31 cellular contexts compared by ENCODE assay signal in the genomic region with DNA sequence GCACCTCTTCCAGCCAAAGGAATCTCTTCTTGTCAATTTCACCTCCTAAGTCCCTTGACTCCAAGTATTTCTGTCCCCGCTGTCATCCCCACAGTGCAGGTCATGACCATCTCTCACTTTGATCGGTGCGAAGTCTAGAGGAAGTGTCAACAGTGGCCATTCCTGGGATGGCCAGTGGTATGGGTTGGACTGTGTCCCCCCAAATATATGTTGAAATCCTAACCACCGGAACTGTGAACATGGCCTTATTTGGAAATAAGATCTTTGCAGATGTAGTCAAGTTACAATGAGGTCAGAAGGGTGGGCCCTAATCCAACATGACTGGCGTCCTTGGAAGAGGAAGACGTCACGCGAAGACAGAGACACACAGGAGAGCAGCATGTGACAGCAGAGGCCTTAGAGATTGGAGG.
"Had no signal": no experiment of that assay in that cellular context is flagged by ENCODE, and none has a peak within 500 bp of the region (broad histone marks: within the 10 kb centered on the region; RNA-seq: fewer than 3 reads in every experiment).

No MANE protein-coding gene starts in this region.

- DNase-seq: activated CD4-positive, alpha-beta T cell treated with anti-CD3 and anti-CD28 coated beads for 4 hours; activated CD4-positive, alpha-beta T cell treated with anti-CD3 and anti-CD28 coated beads, Interleukin-2, amount 50 U/mL, for 4 hours; activated effector memory CD4-positive, alpha-beta T cell treated with Interleukin-2 at 50 U/mL for 16 hours; activated naive CD4-positive, alpha-beta T cell treated with Interleukin-2 at 50 U/mL for 16 hours; activated T-cell treated with anti-CD3 and anti-CD28 coated beads for 4 hours; activated T-cell treated with anti-CD3 and anti-CD28 coated beads, Interleukin-2, amount 50 U/mL, for 72 hours; anterior cingulate cortex; cerebellar nuclear complex; colonic mucosa; effector CD8-positive, alpha-beta T cell; esophagus squamous epithelium; gastrocnemius medialis; glutamatergic neuron; left cardiac atrium; left ventricle myocardium superior; midbrain; naive thymus-derived CD4-positive, alpha-beta T cell; occipital lobe; psoas muscle; small intestine; stimulated activated CD4-positive, alpha-beta T cell treated with anti-CD3 and anti-CD28 coated beads, Interleukin-1b, Interleukin-23, amount 100 ng/mL, for 48 hours; stimulated activated CD4-positive, alpha-beta T cell treated with anti-CD3 and anti-CD28 coated beads, Interleukin-4, amount 100 ng/mL, for 4 hours; stimulated activated CD8-positive, alpha-beta memory T cell treated with anti-CD3 and anti-CD28 coated beads, Interleukin-4, amount 100 ng/mL, for 48 hours; stimulated activated naive CD8-positive, alpha-beta T cell treated with anti-CD3 and anti-CD28 coated beads, Interleukin-15, amount 100 ng/mL, for 72 hours; substantia nigra had no signal

- H3K36me3 ChIP-seq: colonic mucosa, esophagus squamous epithelium, gastrocnemius medialis, sigmoid colon had no signal

- H3K27ac ChIP-seq: colonic mucosa, epithelial cell of prostate, esophagus squamous epithelium, gastrocnemius medialis, parathyroid adenoma, psoas muscle, sigmoid colon had no signal

- H3K79me2 ChIP-seq: parathyroid adenoma had no signal

- H2AFZ ChIP-seq: parathyroid adenoma had no signal

- FAIRE-seq: endometrium, keratinocyte, small intestine had no signal

- ATAC-seq: activated T-cell treated with anti-CD3 and anti-CD28 coated beads, Interleukin-2, amount 50 U/mL, for 72 hours; gastrocnemius medialis; left cardiac atrium; left ventricle myocardium superior; naive thymus-derived CD4-positive, alpha-beta T cell; psoas muscle; stimulated activated memory B cell treated with anti-CD40 and anti-IgM and Interleukin-4, amounts not matched to agents 10 μg/mL and 1 μg/mL and 100 μg/mL, for 72 hours; stimulated activated naive CD8-positive, alpha-beta T cell treated with anti-CD3 and anti-CD28 coated beads, Interleukin-15, amount 100 ng/mL, for 72 hours had no signal

- H3K27me3 ChIP-seq: colonic mucosa, gastrocnemius medialis, sigmoid colon had no signal

- H3K4me3 ChIP-seq: colonic mucosa, esophagus squamous epithelium, gastrocnemius medialis, psoas muscle, sigmoid colon had no signal

- H3K4me1 ChIP-seq: colonic mucosa, gastrocnemius medialis, parathyroid adenoma, psoas muscle had no signal

- H3K9me3 ChIP-seq: colonic mucosa, esophagus squamous epithelium, gastrocnemius medialis, psoas muscle, sigmoid colon had no signal
